ENCODE assay signal across 12 cellular contexts in genomic region chr13:106795847-106796246, GRCh38.
DNase-seq lines count a peak whose midpoint lies in the region; ATAC-seq and TF ChIP-seq lines count a peak whose summit lies in the region.
"Had no signal": no experiment of that assay in that cellular context is flagged by ENCODE, and none has a peak within 500 bp of the region (broad histone marks: within the 10 kb centered on the region; RNA-seq: fewer than 3 reads in every experiment).

No MANE protein-coding gene starts in this region.

- no peaks in the 10 kb centered on the region for H3K9me2 ChIP-seq in Karpas-422 (replicated peaks; ENCODE audit: insufficient read depth, low read length)

- H3K4me1 ChIP-seq in gastroesophageal sphincter (no peaks in the 10 kb centered on the region), Karpas-422 (ENCODE audit: low read length) (no peaks in the 10 kb centered on the region)

- CTCF ChIA-PET in activated CD4-positive, alpha-beta T cell treated with anti-CD3 and anti-CD28 coated beads, Interleukin-2, amount 10 ng/mL, durations not matched to agents 7 days and 5 days (lab: Charles Lee) = no interaction called here

- no peak for TF ChIP-seq CTCF in gastroesophageal sphincter (IDR thresholded peaks at IDR 0.05)

- no peak for DNase-seq in activated CD4-positive, alpha-beta T cell treated with anti-CD3 and anti-CD28 coated beads, Interleukin-2, amount 10 ng/mL, durations not matched to agents 7 days and 5 days
- no peak for DNase-seq in activated CD4-positive, alpha-beta T cell treated with anti-CD3 and anti-CD28 coated beads for 4 hours
- DNase-seq in OCI-M1 (lab: John Stamatoyannopoulos, UW) (peak; percentile 24), mesenteric fat pad (ENCODE audit: low spot score) (no peak), Karpas-422 (no peak)
- DNase-seq: effector CD8-positive, alpha-beta T cell; GM23248; kidney glomerular epithelial cell; SHP77 had no signal

- H3K9me3 Mint-ChIP-seq in activated CD4-positive, alpha-beta T cell treated with anti-CD3 and anti-CD28 coated beads, Interleukin-2, amount 10 ng/mL, durations not matched to agents 7 days and 5 days = no peaks in the 10 kb centered on the region

- H3K4me1 Mint-ChIP-seq in activated CD4-positive, alpha-beta T cell treated with anti-CD3 and anti-CD28 coated beads, Interleukin-2, amount 10 ng/mL, durations not matched to agents 7 days and 5 days = no peaks in the 10 kb centered on the region

- TF ChIP-seq POLR2A in gastroesophageal sphincter (IDR thresholded peaks at IDR 0.05) = no peak

- H3K27ac ChIP-seq in gastroesophageal sphincter (no peak overlapping the region), skin epidermis (no peak overlapping the region), Karpas-422 (ENCODE audit: low read length) (no peak overlapping the region)
- H3K27ac ChIP-seq: GM23248 had no signal

- H3K4me2 ChIP-seq in Karpas-422 (ENCODE audit: low read depth, low read length, poor library complexity, severe bottlenecking) = no peak overlapping the region

- H3K79me2 ChIP-seq in Karpas-422 (ENCODE audit: low read length) = no peaks in the 10 kb centered on the region

- H3K27me3 ChIP-seq in gastroesophageal sphincter (no peaks in the 10 kb centered on the region), Karpas-422 (ENCODE audit: low read length) (no peaks in the 10 kb centered on the region)

- no peak overlapping the region for H3K27ac Mint-ChIP-seq in activated CD4-positive, alpha-beta T cell treated with anti-CD3 and anti-CD28 coated beads, Interleukin-2, amount 10 ng/mL, durations not matched to agents 7 days and 5 days

- H2AFZ ChIP-seq in Karpas-422 (ENCODE audit: low read length) = no peak overlapping the region
- H2AFZ ChIP-seq: GM23248 had no signal

- POLR2A ChIA-PET in activated CD4-positive, alpha-beta T cell treated with anti-CD3 and anti-CD28 coated beads, Interleukin-2, amount 10 ng/mL, durations not matched to agents 7 days and 5 days (lab: Charles Lee) = no interaction called here

- no peaks in the 10 kb centered on the region for H3K36me3 Mint-ChIP-seq in activated CD4-positive, alpha-beta T cell treated with anti-CD3 and anti-CD28 coated beads, Interleukin-2, amount 10 ng/mL, durations not matched to agents 7 days and 5 days (ENCODE audit: low read depth)

- H3K9me3 ChIP-seq in gastroesophageal sphincter (no peaks in the 10 kb centered on the region), Karpas-422 (ENCODE audit: low read length) (no peaks in the 10 kb centered on the region)

- H3K36me3 ChIP-seq in gastroesophageal sphincter (no peaks in the 10 kb centered on the region), Karpas-422 (ENCODE audit: insufficient read depth, low read length) (no peaks in the 10 kb centered on the region)

- 36 to 39% methylated on average over 6 to 9 of the region's 9 CpGs for WGBS in gastroesophageal sphincter (ENCODE audit: low coverage in 1 of 2), 2 donors

- H3K4me3 ChIP-seq in gastroesophageal sphincter (peak overlapping the region; percentile 22 to 33), skin epidermis (peak overlapping the region in 4 of 7 experiments; percentile 2 to 30 (median 16)), Karpas-422 (ENCODE audit: low read length) (no peak overlapping the region)
- H3K4me3 ChIP-seq: GM23248 had no signal

- TF ChIP-seq EP300 in gastroesophageal sphincter (IDR thresholded peaks at IDR 0.05) = no peak

- no peaks in the 10 kb centered on the region for H4K20me1 ChIP-seq in Karpas-422 (ENCODE audit: insufficient read depth, low read depth, low read length)

- ATAC-seq in gastroesophageal sphincter (no peak), HG02610 (IDR thresholded peaks at IDR 0.05; ENCODE audit: unreplicated experiment) (no peak)

- peak overlapping the region; percentile 34 for H3K4me3 Mint-ChIP-seq in activated CD4-positive, alpha-beta T cell treated with anti-CD3 and anti-CD28 coated beads, Interleukin-2, amount 10 ng/mL, durations not matched to agents 7 days and 5 days

- peaks cover 2% of the 10 kb centered on the region for H3K27me3 Mint-ChIP-seq in activated CD4-positive, alpha-beta T cell treated with anti-CD3 and anti-CD28 coated beads, Interleukin-2, amount 10 ng/mL, durations not matched to agents 7 days and 5 days

- no peak overlapping the region for H3K9ac ChIP-seq in Karpas-422 (ENCODE audit: low read length)
- H3K9ac ChIP-seq: GM23248 had no signal
